In genomic region chrX:51163730-51164129, GRCh38 we compare ENCODE assay signal across 32 cellular contexts.
"Had no signal": no experiment of that assay in that cellular context is flagged by ENCODE, and none has a peak within 500 bp of the region (broad histone marks: within the 10 kb centered on the region; RNA-seq: fewer than 3 reads in every experiment).

No MANE protein-coding gene starts in this region.

- H3K27ac ChIP-seq: adrenal gland, ascending aorta, body of pancreas, brain microvascular endothelial cell, breast epithelium, cardiac muscle cell had no signal

- H3K9me3 ChIP-seq: adrenal gland, ascending aorta, body of pancreas, breast epithelium had no signal

- H3K4me1 ChIP-seq: adrenal gland, ascending aorta, body of pancreas, breast epithelium had no signal

- ATAC-seq: activated naive CD4-positive, alpha-beta T cell treated with anti-CD3 and anti-CD28 coated beads, Interleukin-2, amount 50 U/mL, for 72 hours; activated naive CD8-positive, alpha-beta T cell treated with anti-CD3 and anti-CD28 coated beads, Interleukin-2, amount 50 U/mL, for 24 hours; activated T-cell treated with anti-CD3 and anti-CD28 coated beads, Interleukin-2, amount 50 U/mL, for 4 hours; activated T-cell treated with anti-CD3 and anti-CD28 coated beads, Interleukin-2, amount 50 U/mL, for 72 hours; activated T-helper 17 cell treated with anti-CD3 and anti-CD28 coated beads, Interleukin-2, amount 50 U/mL, for 72 hours; body of pancreas had no signal

- H3K36me3 ChIP-seq: adrenal gland, ascending aorta, brain microvascular endothelial cell, breast epithelium, cardiac muscle cell had no signal

- H3K27me3 ChIP-seq: adrenal gland, ascending aorta, body of pancreas, brain microvascular endothelial cell, cardiac muscle cell had no signal

- DNase-seq: activated effector memory CD4-positive, alpha-beta T cell treated with anti-CD3 and anti-CD28 coated beads, Interleukin-2, amount 50 U/mL, for 16 hours; activated effector memory CD4-positive, alpha-beta T cell treated with Interleukin-2 at 50 U/mL for 16 hours; activated gamma-delta T cell; activated gamma-delta T cell treated with Interleukin-2 at 50 U/mL for 16 hours; activated naive CD4-positive, alpha-beta T cell; activated naive CD4-positive, alpha-beta T cell treated with anti-CD3 and anti-CD28 coated beads for 36 hours; activated naive CD4-positive, alpha-beta T cell treated with anti-CD3 and anti-CD28 coated beads, Interleukin-2, amount 10 ng/mL, durations not matched to agents 7 days and 5 days; activated naive CD4-positive, alpha-beta T cell treated with anti-CD3 and anti-CD28 coated beads, Interleukin-2, amount 50 U/mL, for 16 hours; activated naive CD4-positive, alpha-beta T cell treated with Interleukin-2 at 50 U/mL for 16 hours; activated naive CD8-positive, alpha-beta T cell treated with anti-CD3 and anti-CD28 coated beads for 36 hours; activated naive CD8-positive, alpha-beta T cell treated with anti-CD3 and anti-CD28 coated beads, Interleukin-2, amount 10 ng/mL, durations not matched to agents 7 days and 5 days; activated naive CD8-positive, alpha-beta T cell treated with anti-CD3 and anti-CD28 coated beads, Interleukin-2, amount 50 U/mL, for 24 hours; activated T-cell treated with anti-CD3 and anti-CD28 coated beads, Interleukin-2, amount 50 U/mL, for 1 hour; activated T-cell treated with anti-CD3 and anti-CD28 coated beads, Interleukin-2, amount 50 U/mL, for 24 hours; activated T-cell treated with anti-CD3 and anti-CD28 coated beads, Interleukin-2, amount 50 U/mL, for 4 hours; activated T-cell treated with anti-CD3 and anti-CD28 coated beads, Interleukin-2, amount 50 U/mL, for 48 hours; activated T-cell treated with anti-CD3 and anti-CD28 coated beads, Interleukin-2, amount 50 U/mL, for 72 hours; adrenal gland; amniotic stem cell; amygdala; anterior cingulate cortex; aorta; body of pancreas; brain microvascular endothelial cell; caudate nucleus; central memory CD4-positive, alpha-beta T cell; cerebellar nuclear complex had no signal

- H3K4me3 ChIP-seq: adrenal gland, ascending aorta, body of pancreas, breast epithelium, cardiac muscle cell had no signal
